19 cellular contexts compared by ENCODE assay signal in the genomic region with DNA sequence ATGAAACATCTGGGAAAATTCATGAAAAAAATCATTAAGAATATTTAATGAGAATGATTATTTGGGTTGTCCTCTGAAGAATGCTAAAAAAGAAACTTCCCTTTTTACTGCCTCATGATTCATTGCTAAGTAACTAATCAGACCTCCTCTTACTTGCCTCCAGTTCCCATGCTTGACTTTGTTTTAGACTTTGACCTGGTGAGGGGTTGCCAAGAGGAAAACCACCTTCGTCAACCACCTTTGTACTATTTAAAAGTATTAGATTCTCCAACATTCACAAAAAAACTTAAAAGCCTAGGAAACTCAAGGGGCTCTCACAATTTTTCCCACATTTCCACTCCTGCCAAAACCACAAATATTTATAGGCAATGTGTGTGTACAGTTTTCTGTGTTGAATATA.
"Had no signal": no experiment of that assay in that cellular context is flagged by ENCODE, and none has a peak within 500 bp of the region (broad histone marks: within the 10 kb centered on the region; RNA-seq: fewer than 3 reads in every experiment).

No MANE protein-coding gene starts in this region.

- H3K27ac Mint-ChIP-seq: naive thymus-derived CD8-positive, alpha-beta T cell had no signal

- H3K4me3 ChIP-seq: cardiac muscle cell, dorsolateral prefrontal cortex, left lung, transverse colon, vagina had no signal

- H3K9ac ChIP-seq: parathyroid adenoma had no signal

- H3K27ac ChIP-seq: cardiac muscle cell, dorsolateral prefrontal cortex, left lung, neutrophil, parathyroid adenoma, transverse colon, vagina had no signal

- H3K9me3 ChIP-seq: left lung, neutrophil, transverse colon, vagina had no signal

- H3K4me1 Mint-ChIP-seq: naive thymus-derived CD8-positive, alpha-beta T cell had no signal

- H3K27me3 ChIP-seq: cardiac muscle cell, left lung, neutrophil, transverse colon, vagina had no signal

- H3K79me2 ChIP-seq: parathyroid adenoma had no signal

- H3K4me3 Mint-ChIP-seq: naive thymus-derived CD8-positive, alpha-beta T cell had no signal

- H3K4me1 ChIP-seq: left lung, parathyroid adenoma, transverse colon, vagina had no signal

- H2AFZ ChIP-seq: parathyroid adenoma had no signal

- ATAC-seq: left lung; naive thymus-derived CD8-positive, alpha-beta T cell had no signal

- DNase-seq: activated CD4-positive, alpha-beta T cell treated with anti-CD3 and anti-CD28 coated beads, Interleukin-2, amount 50 U/mL, for 4 hours; activated CD4-positive, CD25-positive, alpha-beta regulatory T cell treated with anti-CD3 and anti-CD28 coated beads, Interleukin-2, amount 50 U/mL, for 72 hours; activated naive CD4-positive, alpha-beta T cell; activated T-cell treated with anti-CD3 and anti-CD28 coated beads for 4 hours; aorta; dorsolateral prefrontal cortex; left lung; mesenchymal stem cell; naive thymus-derived CD8-positive, alpha-beta T cell; stimulated activated CD4-positive, alpha-beta T cell treated with anti-CD3 and anti-CD28 coated beads, Interleukin-15, amount 100 ng/mL, for 24 hours; stimulated activated CD4-positive, alpha-beta T cell treated with anti-CD3 and anti-CD28 coated beads, Interleukin-4, amount 100 ng/mL, for 24 hours; stimulated activated CD8-positive, alpha-beta memory T cell treated with anti-CD3 and anti-CD28 coated beads, Interleukin-4, amount 100 ng/mL, for 48 hours; stimulated activated naive CD4-positive, alpha-beta T cell treated with Interleukin-2 at 50 U/mL for 16 hours; transverse colon had no signal

- FAIRE-seq: islet of Langerhans had no signal

- H3K36me3 ChIP-seq: cardiac muscle cell, left lung, neutrophil, transverse colon, vagina had no signal
